Comparison of ENCODE assay signal across 1 cellular context in genomic region chr22:30968924-30969531, GRCh38.
TF ChIP-seq lines count a peak whose summit lies in the region.

Gene TUG1 (plus strand): TSS chr22:30969265.

TF ChIP-seq in HEK293, 187 proteins besides CTCF, POLR2A, EP300 and RAD21 (continued from another document):
- TF ChIP-seq, protein P1, sequence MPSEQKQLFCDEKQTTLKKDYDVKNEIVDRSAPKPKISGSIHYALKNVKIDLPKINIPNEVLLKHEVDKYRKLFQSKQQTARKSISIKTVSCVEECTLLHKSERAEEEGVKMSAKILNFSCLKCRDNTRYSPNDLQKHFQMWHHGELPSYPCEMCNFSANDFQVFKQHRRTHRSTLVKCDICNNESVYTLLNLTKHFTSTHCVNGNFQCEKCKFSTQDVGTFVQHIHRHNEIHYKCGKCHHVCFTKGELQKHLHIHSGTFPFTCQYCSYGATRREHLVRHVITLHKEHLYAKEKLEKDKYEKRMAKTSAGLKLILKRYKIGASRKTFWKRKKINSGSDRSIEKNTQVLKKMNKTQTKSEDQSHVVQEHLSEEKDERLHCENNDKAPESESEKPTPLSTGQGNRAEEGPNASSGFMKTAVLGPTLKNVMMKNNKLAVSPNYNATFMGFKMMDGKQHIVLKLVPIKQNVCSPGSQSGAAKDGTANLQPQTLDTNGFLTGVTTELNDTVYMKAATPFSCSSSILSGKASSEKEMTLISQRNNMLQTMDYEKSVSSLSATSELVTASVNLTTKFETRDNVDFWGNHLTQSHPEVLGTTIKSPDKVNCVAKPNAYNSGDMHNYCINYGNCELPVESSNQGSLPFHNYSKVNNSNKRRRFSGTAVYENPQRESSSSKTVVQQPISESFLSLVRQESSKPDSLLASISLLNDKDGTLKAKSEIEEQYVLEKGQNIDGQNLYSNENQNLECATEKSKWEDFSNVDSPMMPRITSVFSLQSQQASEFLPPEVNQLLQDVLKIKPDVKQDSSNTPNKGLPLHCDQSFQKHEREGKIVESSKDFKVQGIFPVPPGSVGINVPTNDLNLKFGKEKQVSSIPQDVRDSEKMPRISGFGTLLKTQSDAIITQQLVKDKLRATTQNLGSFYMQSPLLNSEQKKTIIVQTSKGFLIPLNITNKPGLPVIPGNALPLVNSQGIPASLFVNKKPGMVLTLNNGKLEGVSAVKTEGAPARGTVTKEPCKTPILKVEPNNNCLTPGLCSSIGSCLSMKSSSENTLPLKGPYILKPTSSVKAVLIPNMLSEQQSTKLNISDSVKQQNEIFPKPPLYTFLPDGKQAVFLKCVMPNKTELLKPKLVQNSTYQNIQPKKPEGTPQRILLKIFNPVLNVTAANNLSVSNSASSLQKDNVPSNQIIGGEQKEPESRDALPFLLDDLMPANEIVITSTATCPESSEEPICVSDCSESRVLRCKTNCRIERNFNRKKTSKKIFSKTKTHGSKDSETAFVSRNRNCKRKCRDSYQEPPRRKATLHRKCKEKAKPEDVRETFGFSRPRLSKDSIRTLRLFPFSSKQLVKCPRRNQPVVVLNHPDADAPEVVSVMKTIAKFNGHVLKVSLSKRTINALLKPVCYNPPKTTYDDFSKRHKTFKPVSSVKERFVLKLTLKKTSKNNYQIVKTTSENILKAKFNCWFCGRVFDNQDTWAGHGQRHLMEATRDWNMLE (tag by site-specific recombination; conservative IDR thresholded peaks at IDR 0.05; ENCODE audit: low read depth) = peak; percentile 91
- TF ChIP-seq, protein P2, sequence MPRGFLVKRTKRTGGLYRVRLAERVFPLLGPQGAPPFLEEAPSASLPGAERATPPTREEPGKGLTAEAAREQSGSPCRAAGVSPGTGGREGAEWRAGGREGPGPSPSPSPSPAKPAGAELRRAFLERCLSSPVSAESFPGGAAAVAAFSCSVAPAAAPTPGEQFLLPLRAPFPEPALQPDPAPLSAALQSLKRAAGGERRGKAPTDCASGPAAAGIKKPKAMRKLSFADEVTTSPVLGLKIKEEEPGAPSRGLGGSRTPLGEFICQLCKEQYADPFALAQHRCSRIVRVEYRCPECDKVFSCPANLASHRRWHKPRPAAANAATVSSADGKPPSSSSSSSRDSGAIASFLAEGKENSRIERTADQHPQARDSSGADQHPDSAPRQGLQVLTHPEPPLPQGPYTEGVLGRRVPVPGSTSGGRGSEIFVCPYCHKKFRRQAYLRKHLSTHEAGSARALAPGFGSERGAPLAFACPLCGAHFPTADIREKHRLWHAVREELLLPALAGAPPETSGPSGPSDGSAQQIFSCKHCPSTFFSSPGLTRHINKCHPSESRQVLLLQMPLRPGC (tag by site-specific recombination; IDR thresholded peaks at IDR 0.05) = peak; percentile 10; the same call in 1 of the 2 replicates
- TF ChIP-seq, protein P3, sequence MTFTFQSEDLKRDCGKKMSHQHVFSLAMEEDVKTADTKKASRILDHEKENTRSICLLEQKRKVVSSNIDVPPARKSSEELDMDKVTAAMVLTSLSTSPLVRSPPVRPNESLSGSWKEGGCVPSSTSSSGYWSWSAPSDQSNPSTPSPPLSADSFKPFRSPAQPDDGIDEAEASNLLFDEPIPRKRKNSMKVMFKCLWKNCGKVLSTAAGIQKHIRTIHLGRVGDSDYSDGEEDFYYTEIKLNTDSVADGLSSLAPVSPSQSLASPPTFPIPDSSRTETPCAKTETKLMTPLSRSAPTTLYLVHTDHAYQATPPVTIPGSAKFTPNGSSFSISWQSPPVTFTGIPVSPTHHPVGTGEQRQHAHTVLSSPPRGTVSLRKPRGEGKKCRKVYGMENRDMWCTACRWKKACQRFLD (tag by site-specific recombination; IDR thresholded peaks at IDR 0.05) = no peak
- TF ChIP-seq ZBTB17 (tag by site-specific recombination; IDR thresholded peaks at IDR 0.05) (peak; percentile 98), ZNF214 (tag by site-specific recombination; IDR thresholded peaks at IDR 0.05; ENCODE audit: borderline replicate concordance) (no peak), ZNF561 (tag by site-specific recombination; IDR thresholded peaks at IDR 0.05; ENCODE audit: borderline replicate concordance) (no peak; the same call in none of the 2 replicates), ZNF747 (tag by site-specific recombination; IDR thresholded peaks at IDR 0.05) (no peak), ZNF10 (tag by site-specific recombination; IDR thresholded peaks at IDR 0.05) (no peak), ZNF664 (tag by site-specific recombination; IDR thresholded peaks at IDR 0.05) (no peak), ZNF768 (tag by site-specific recombination; IDR thresholded peaks at IDR 0.05) (no peak), SP7 (tag by site-specific recombination; IDR thresholded peaks at IDR 0.05) (peak; percentile 73), ZNF707 (tag by site-specific recombination; IDR thresholded peaks at IDR 0.05) (no peak), SCRT2 (tag by site-specific recombination; IDR thresholded peaks at IDR 0.05) (no peak), ZNF670 (tag by site-specific recombination; IDR thresholded peaks at IDR 0.05; ENCODE audit: low read depth) (no peak), ZNF221 (tag by site-specific recombination; IDR thresholded peaks at IDR 0.05; ENCODE audit: borderline replicate concordance) (no peak), ZNF292 (tag by site-specific recombination; IDR thresholded peaks at IDR 0.05; ENCODE audit: borderline replicate concordance, low read depth) (no peak), ZNF473 (tag by site-specific recombination; IDR thresholded peaks at IDR 0.05) (no peak), ZNF639 (tag by site-specific recombination; IDR thresholded peaks at IDR 0.05) (0 out of 2 replicates have a peak, but pooled peaks have one; percentile 29), SP2 (tag by site-specific recombination; IDR thresholded peaks at IDR 0.05) (peak; percentile 97), SCRT1 (tag by site-specific recombination; IDR thresholded peaks at IDR 0.05; ENCODE audit: borderline replicate concordance) (no peak), KLF16 (tag by site-specific recombination; IDR thresholded peaks at IDR 0.05) (peak; percentile 80), KLF10 (tag by site-specific recombination; IDR thresholded peaks at IDR 0.05) (0 out of 2 replicates have a peak, but pooled peaks have one; percentile 53), ZNF19 (tag by site-specific recombination; IDR thresholded peaks at IDR 0.05; ENCODE audit: low read depth) (no peak), ZNF785 (tag by site-specific recombination; IDR thresholded peaks at IDR 0.05) (no peak), ZNF132 (tag by site-specific recombination; IDR thresholded peaks at IDR 0.05; ENCODE audit: borderline replicate concordance) (no peak), ZNF133 (tag by site-specific recombination; IDR thresholded peaks at IDR 0.05) (no peak), ZNF558 (tag by site-specific recombination; IDR thresholded peaks at IDR 0.05) (no peak)
- TF ChIP-seq, protein P4, sequence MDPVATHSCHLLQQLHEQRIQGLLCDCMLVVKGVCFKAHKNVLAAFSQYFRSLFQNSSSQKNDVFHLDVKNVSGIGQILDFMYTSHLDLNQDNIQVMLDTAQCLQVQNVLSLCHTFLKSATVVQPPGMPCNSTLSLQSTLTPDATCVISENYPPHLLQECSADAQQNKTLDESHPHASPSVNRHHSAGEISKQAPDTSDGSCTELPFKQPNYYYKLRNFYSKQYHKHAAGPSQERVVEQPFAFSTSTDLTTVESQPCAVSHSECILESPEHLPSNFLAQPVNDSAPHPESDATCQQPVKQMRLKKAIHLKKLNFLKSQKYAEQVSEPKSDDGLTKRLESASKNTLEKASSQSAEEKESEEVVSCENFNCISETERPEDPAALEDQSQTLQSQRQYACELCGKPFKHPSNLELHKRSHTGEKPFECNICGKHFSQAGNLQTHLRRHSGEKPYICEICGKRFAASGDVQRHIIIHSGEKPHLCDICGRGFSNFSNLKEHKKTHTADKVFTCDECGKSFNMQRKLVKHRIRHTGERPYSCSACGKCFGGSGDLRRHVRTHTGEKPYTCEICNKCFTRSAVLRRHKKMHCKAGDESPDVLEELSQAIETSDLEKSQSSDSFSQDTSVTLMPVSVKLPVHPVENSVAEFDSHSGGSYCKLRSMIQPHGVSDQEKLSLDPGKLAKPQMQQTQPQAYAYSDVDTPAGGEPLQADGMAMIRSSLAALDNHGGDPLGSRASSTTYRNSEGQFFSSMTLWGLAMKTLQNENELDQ (tag by site-specific recombination; IDR thresholded peaks at IDR 0.05; ENCODE audit: low read depth) = no peak
- TF ChIP-seq, protein P5, sequence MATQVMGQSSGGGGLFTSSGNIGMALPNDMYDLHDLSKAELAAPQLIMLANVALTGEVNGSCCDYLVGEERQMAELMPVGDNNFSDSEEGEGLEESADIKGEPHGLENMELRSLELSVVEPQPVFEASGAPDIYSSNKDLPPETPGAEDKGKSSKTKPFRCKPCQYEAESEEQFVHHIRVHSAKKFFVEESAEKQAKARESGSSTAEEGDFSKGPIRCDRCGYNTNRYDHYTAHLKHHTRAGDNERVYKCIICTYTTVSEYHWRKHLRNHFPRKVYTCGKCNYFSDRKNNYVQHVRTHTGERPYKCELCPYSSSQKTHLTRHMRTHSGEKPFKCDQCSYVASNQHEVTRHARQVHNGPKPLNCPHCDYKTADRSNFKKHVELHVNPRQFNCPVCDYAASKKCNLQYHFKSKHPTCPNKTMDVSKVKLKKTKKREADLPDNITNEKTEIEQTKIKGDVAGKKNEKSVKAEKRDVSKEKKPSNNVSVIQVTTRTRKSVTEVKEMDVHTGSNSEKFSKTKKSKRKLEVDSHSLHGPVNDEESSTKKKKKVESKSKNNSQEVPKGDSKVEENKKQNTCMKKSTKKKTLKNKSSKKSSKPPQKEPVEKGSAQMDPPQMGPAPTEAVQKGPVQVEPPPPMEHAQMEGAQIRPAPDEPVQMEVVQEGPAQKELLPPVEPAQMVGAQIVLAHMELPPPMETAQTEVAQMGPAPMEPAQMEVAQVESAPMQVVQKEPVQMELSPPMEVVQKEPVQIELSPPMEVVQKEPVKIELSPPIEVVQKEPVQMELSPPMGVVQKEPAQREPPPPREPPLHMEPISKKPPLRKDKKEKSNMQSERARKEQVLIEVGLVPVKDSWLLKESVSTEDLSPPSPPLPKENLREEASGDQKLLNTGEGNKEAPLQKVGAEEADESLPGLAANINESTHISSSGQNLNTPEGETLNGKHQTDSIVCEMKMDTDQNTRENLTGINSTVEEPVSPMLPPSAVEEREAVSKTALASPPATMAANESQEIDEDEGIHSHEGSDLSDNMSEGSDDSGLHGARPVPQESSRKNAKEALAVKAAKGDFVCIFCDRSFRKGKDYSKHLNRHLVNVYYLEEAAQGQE (tag by site-specific recombination; IDR thresholded peaks at IDR 0.05) = no peak
- TF ChIP-seq, protein P6, sequence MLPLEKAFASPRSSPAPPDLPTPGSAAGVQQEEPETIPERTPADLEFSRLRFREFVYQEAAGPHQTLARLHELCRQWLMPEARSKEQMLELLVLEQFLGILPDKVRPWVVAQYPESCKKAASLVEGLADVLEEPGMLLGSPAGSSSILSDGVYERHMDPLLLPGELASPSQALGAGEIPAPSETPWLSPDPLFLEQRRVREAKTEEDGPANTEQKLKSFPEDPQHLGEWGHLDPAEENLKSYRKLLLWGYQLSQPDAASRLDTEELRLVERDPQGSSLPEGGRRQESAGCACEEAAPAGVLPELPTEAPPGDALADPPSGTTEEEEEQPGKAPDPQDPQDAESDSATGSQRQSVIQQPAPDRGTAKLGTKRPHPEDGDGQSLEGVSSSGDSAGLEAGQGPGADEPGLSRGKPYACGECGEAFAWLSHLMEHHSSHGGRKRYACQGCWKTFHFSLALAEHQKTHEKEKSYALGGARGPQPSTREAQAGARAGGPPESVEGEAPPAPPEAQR (tag by site-specific recombination; IDR thresholded peaks at IDR 0.05) = no peak
- TF ChIP-seq, protein P7, sequence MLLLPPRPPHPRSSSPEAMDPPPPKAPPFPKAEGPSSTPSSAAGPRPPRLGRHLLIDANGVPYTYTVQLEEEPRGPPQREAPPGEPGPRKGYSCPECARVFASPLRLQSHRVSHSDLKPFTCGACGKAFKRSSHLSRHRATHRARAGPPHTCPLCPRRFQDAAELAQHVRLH (tag by site-specific recombination; IDR thresholded peaks at IDR 0.05) = peak; percentile 74
